ENCODE assay signal across 14 cellular contexts in genomic region chr11:75425422-75425821, GRCh38. TPM values are rescaled to one million over a fixed set of nuclear protein-coding genes. Genes with fewer than 3 reads are reported as not detected.
A peak's percentile ranks its signal among the peaks of the same experiment; 100 is the strongest.
DNase-seq lines count a peak whose midpoint lies in the region; ATAC-seq, FAIRE-seq and TF ChIP-seq lines count a peak whose summit lies in the region.
"Had no signal": no experiment of that assay in that cellular context is flagged by ENCODE, and none has a peak within 500 bp of the region (broad histone marks: within the 10 kb centered on the region; RNA-seq: fewer than 3 reads in every experiment).

No MANE protein-coding gene starts in this region.

- H4K8ac ChIP-seq in mesenchymal stem cell (ENCODE audit: low read length): no peak overlapping the region

- peak overlapping the region in 1 of 2 experiments; percentile 15 for H3K4ac ChIP-seq in mesenchymal stem cell (ENCODE audit: low read depth in 1 of 2, low read length in 2 of 2)

- peaks cover 9% of the 10 kb centered on the region for H3K79me1 ChIP-seq in mesenchymal stem cell (replicated peaks; ENCODE audit: low read length, poor library complexity, severe bottlenecking)

- RAD21 ChIA-PET in HCT116 (lab: Charles Lee; ENCODE audit: low non-redundant PET in 1 of 2, low total read pairs in 2 of 2, uncharacterized antibody in 2 of 2, unreplicated experiment in 2 of 2): no interaction called here

- no peaks in the 10 kb centered on the region for H4K20me1 ChIP-seq in HCT116 (ENCODE audit: insufficient read depth)
- H4K20me1 ChIP-seq in K562 (replicated peaks; ENCODE audit: control insufficient read depth, insufficient read depth, low read length): peaks cover 10% of the 10 kb centered on the region; the same call in 1 of the 2 replicates

- H3K4me1 ChIP-seq in BE2C (peaks cover 3% of the 10 kb centered on the region; the same call in 1 of the 2 replicates), HCT116 (ENCODE audit: control insufficient read depth in 1 of 2, insufficient read depth in 2 of 2, low read length in 2 of 2) (peaks cover 0 to 7% of the 10 kb centered on the region in 2 experiments; a peak in 1 of 4 replicates), K562 (replicated peaks in 1 of 2; ENCODE audit: control insufficient read depth in 2 of 2, insufficient read depth in 2 of 2, low read length in 2 of 2) (peaks cover 29 to 30% of the 10 kb centered on the region in 2 experiments; a peak in 4 of 5 replicates), mesenchymal stem cell (ENCODE audit: control insufficient read depth, insufficient read depth, low read depth, low read length) (peaks cover 12% of the 10 kb centered on the region)

- no peak overlapping the region for H2AK5ac ChIP-seq in mesenchymal stem cell (ENCODE audit: low read length, severe bottlenecking)

- TF ChIP-seq CTCF in BE2C (IDR thresholded peaks at IDR 0.05; ENCODE audit: low read depth, low read length) (peak; percentile 51), HCT116 (IDR thresholded peaks at IDR 0.05 in 2 of 3, conservative IDR thresholded peaks at IDR 0.05 in 1 of 3; ENCODE audit: borderline replicate concordance in 1 of 3, insufficient read depth in 1 of 3, low read depth in 2 of 3, low read length in 2 of 3) (peak; percentile 24 to 61 (median 60); a peak in 5 of 6 replicates), K562 (IDR thresholded peaks at IDR 0.05 in 2 of 3, conservative IDR thresholded peaks at IDR 0.05 in 1 of 3; ENCODE audit: insufficient read depth in 2 of 3, low read depth in 1 of 3, low read length in 3 of 3) (peak; percentile 50 to 59 (median 56); a peak in 4 of 6 replicates)

- H3K9me3 Mint-ChIP-seq in stimulated activated memory B cell treated with anti-CD40 and anti-IgM and Interleukin-4, amounts not matched to agents 10 μg/mL and 1 μg/mL and 100 μg/mL, for 72 hours: no peaks in the 10 kb centered on the region

- WGBS in K562 (ENCODE audit: insufficient coverage, low coverage, missing lambda C conversion rate): 73% methylated on average over 11 of the region's 29 CpGs
- 56% methylated on average over 28 of the region's 29 CpGs for WGBS in mesenchymal stem cell

- BruUV-seq in HCT116 (replicated peaks; lab: Mats Ljungman, UMichigan) (no TSS peak), K562 (replicated peaks; lab: Mats Ljungman, UMichigan) (no TSS peak)

- no peak overlapping the region for H2BK5ac ChIP-seq in mesenchymal stem cell (ENCODE audit: low read depth, low read length, poor library complexity, severe bottlenecking)

- H3K4me2 ChIP-seq in HCT116 (ENCODE audit: low read length): no peak overlapping the region
- no peak overlapping the region for H3K4me2 ChIP-seq in K562 (ENCODE audit: insufficient read depth, low read length)
- no peak overlapping the region for H3K4me2 ChIP-seq in mesenchymal stem cell (ENCODE audit: low read length, poor library complexity, severe bottlenecking)

- in situ Hi-C loops in K562 (cut with MboI): loop anchor here (25.0 kb wide), 1 partner anchor 437 kb away; no protein-coding TSS in a partner anchor

- H3K27me3 Mint-ChIP-seq in stimulated activated memory B cell treated with anti-CD40 and anti-IgM and Interleukin-4, amounts not matched to agents 10 μg/mL and 1 μg/mL and 100 μg/mL, for 72 hours: peaks cover 27% of the 10 kb centered on the region

- peak overlapping the region in 1 of 2 experiments; percentile 38 for H2BK12ac ChIP-seq in mesenchymal stem cell (ENCODE audit: low read length in 2 of 2)

- no peak for TF ChIP-seq EP300 in K562 (IDR thresholded peaks at IDR 0.05; ENCODE audit: low read length)

- TF ChIP-seq POLR2A in HCT116 (IDR thresholded peaks at IDR 0.05; ENCODE audit: borderline replicate concordance, extremely low read depth, insufficient read depth, insufficient read length) (no peak), K562 (conservative IDR thresholded peaks at IDR 0.05) (no peak)

- ATAC-seq in HCT116 (peak; percentile 53), K562 (peak; percentile 29; the same call in 1 of the 3 replicates)
- ATAC-seq in stimulated activated memory B cell treated with anti-CD40 and anti-IgM and Interleukin-4, amounts not matched to agents 10 μg/mL and 1 μg/mL and 100 μg/mL, for 72 hours: no peak
- ATAC-seq: lower lobe of right lung had no signal

- no peak overlapping the region for H3K23ac ChIP-seq in mesenchymal stem cell (ENCODE audit: low read length in 2 of 2)

- no peaks in the 10 kb centered on the region for H3K9me2 ChIP-seq in HCT116 (ENCODE audit: insufficient read depth)

- no peak overlapping the region for H2BK120ac ChIP-seq in mesenchymal stem cell (ENCODE audit: low read depth, low read length)

- no peak; the same call in 1 of the 2 replicates for TF ChIP-seq RAD21 in HCT116 (IDR thresholded peaks at IDR 0.05; ENCODE audit: low read depth)
- TF ChIP-seq RAD21 in K562 (CRISPR knock-in tag; conservative IDR thresholded peaks at IDR 0.05 in 1 of 2, IDR thresholded peaks at IDR 0.05 in 1 of 2): peak in 1 of 2 experiments; percentile 23; a peak in 2 of 4 replicates

- intact Hi-C loops in HCT116 (cut with micrococcal nuclease): no loop called here
- intact Hi-C loops in K562 (cut with micrococcal nuclease): no loop called here

- H3K36me3 ChIP-seq in BE2C (peaks cover 11% of the 10 kb centered on the region), HCT116 (ENCODE audit: control insufficient read depth in 1 of 2, insufficient read depth in 2 of 2, low read length in 2 of 2) (peaks cover 0 to 8% of the 10 kb centered on the region in 2 experiments; a peak in 3 of 4 replicates), K562 (ENCODE audit: control insufficient read depth, insufficient read depth, low read length) (0 out of 3 replicates have a peak, but pooled peaks cover 7% of the 10 kb centered on the region), mesenchymal stem cell (ENCODE audit: control insufficient read depth in 1 of 2, insufficient read depth in 2 of 2, low read depth in 1 of 2, low read length in 2 of 2) (peaks cover 27 to 35% of the 10 kb centered on the region in 2 experiments)

- no peak overlapping the region for H3K18ac ChIP-seq in mesenchymal stem cell (ENCODE audit: low read depth in 1 of 2, low read length in 2 of 2)

- peaks cover 5% of the 10 kb centered on the region for H3K9me1 ChIP-seq in K562 (ENCODE audit: control insufficient read depth, insufficient read depth, low read length)

- peak; percentile 42 for FAIRE-seq in K562 (lab: Jason Lieb, UNC)
- FAIRE-seq: frontal cortex had no signal

- POLR2A ChIA-PET in HCT116 (lab: Charles Lee): interaction anchor here (0.9 to 1.0 kb wide), 2 partner anchors 10 to 18 kb away, joined by 3 to 4 read pairs; no protein-coding TSS in a partner anchor
- POLR2A ChIA-PET in K562 (lab: Yijun Ruan, JAX): interaction anchor here (1.5 to 1.6 kb wide), 2 partner anchors 22 to 25 kb away, joined by 3 to 9 read pairs; no protein-coding TSS in a partner anchor

- H3K9me3 ChIP-seq in BE2C: peaks cover 4% of the 10 kb centered on the region
- H3K9me3 ChIP-seq in HCT116 (ENCODE audit: control insufficient read depth in 1 of 2, insufficient read depth in 1 of 2, low read depth in 1 of 2, low read length in 2 of 2): no peaks in the 10 kb centered on the region
- no peaks in the 10 kb centered on the region for H3K9me3 ChIP-seq in K562 (replicated peaks; ENCODE audit: control insufficient read depth, insufficient read depth, low read depth, low read length)
- peaks cover 4% of the 10 kb centered on the region for H3K9me3 ChIP-seq in mesenchymal stem cell (ENCODE audit: control insufficient read depth, low read length)
- H3K9me3 ChIP-seq: lower lobe of right lung had no signal

- DNase-seq in BE2C (no peak), HCT116 (ENCODE audit: low read depth, low spot score) (no peak), K562 (ENCODE audit: extremely low read depth in 1 of 4, low spot score in 3 of 4) (peak; percentile 36 to 59 (median 57)), mesenchymal stem cell (no peak), midbrain (lab: John Stamatoyannopoulos, UW) (no peak), NCI-H1048 (lab: John Stamatoyannopoulos, UW) (no peak), NCI-H748 (lab: John Stamatoyannopoulos, UW; ENCODE audit: unreplicated experiment) (no peak)
- DNase-seq: activated T-cell treated with anti-CD3 and anti-CD28 coated beads, Interleukin-2, amount 50 U/mL, for 1 hour; CD4-positive, alpha-beta memory T cell; lower lobe of right lung; NCI-H2081 treated with DMSO at 0.1 percent for 48 hours had no signal

- H3K27me3 ChIP-seq in BE2C: peaks cover 16% of the 10 kb centered on the region
- H3K27me3 ChIP-seq in HCT116 (ENCODE audit: insufficient read depth, low read length): no peaks in the 10 kb centered on the region
- no peaks in the 10 kb centered on the region for H3K27me3 ChIP-seq in K562 (ENCODE audit: control insufficient read depth in 2 of 2, insufficient read depth in 2 of 2, low read length in 2 of 2)
- peaks cover 12 to 15% of the 10 kb centered on the region in 2 experiments for H3K27me3 ChIP-seq in mesenchymal stem cell (ENCODE audit: control insufficient read depth in 1 of 2, insufficient read depth in 1 of 2, low read length in 2 of 2)

- no peak overlapping the region for H2BK15ac ChIP-seq in mesenchymal stem cell (ENCODE audit: low read depth, poor library complexity, severe bottlenecking)

- H3K9ac ChIP-seq in HCT116 (ENCODE audit: low read length) (no peak overlapping the region), K562 (ENCODE audit: insufficient read depth in 1 of 2, low read depth in 2 of 2, low read length in 2 of 2) (no peak overlapping the region), mesenchymal stem cell (ENCODE audit: low read length) (no peak overlapping the region)

- H3K4me3 Mint-ChIP-seq in stimulated activated memory B cell treated with anti-CD40 and anti-IgM and Interleukin-4, amounts not matched to agents 10 μg/mL and 1 μg/mL and 100 μg/mL, for 72 hours: no peak overlapping the region
- H3K4me3 Mint-ChIP-seq: CD4-positive, alpha-beta memory T cell; IgD-negative memory B cell had no signal

- CTCF ChIA-PET in HCT116 (lab: Charles Lee): interaction anchor here (0.8 to 1.6 kb wide), 8 partner anchors 10 to 155 kb away, joined by 3 to 6 read pairs (median 4); no protein-coding TSS in a partner anchor
- CTCF ChIA-PET in K562 (lab: Yijun Ruan, JAX; ENCODE audit: low intra/inter-chr PET ratio): interaction anchor here (0.7 kb wide), 1 partner anchor 145 kb away, joined by 7 read pairs; no protein-coding TSS in a partner anchor

- H3K4me1 Mint-ChIP-seq in stimulated activated memory B cell treated with anti-CD40 and anti-IgM and Interleukin-4, amounts not matched to agents 10 μg/mL and 1 μg/mL and 100 μg/mL, for 72 hours: peaks cover 10% of the 10 kb centered on the region

- H3K14ac ChIP-seq in mesenchymal stem cell (ENCODE audit: low read length in 2 of 2): no peak overlapping the region

- no peaks in the 10 kb centered on the region for H3K79me2 ChIP-seq in HCT116 (ENCODE audit: insufficient read depth, low read length)
- H3K79me2 ChIP-seq in K562 (ENCODE audit: control insufficient read depth, insufficient read depth, low read length): no peaks in the 10 kb centered on the region

- peaks cover 13% of the 10 kb centered on the region for H3K36me3 Mint-ChIP-seq in stimulated activated memory B cell treated with anti-CD40 and anti-IgM and Interleukin-4, amounts not matched to agents 10 μg/mL and 1 μg/mL and 100 μg/mL, for 72 hours

- H3K4me3 ChIP-seq in BE2C (ENCODE audit: low read depth, low read length): no peak overlapping the region
- no peak overlapping the region for H3K4me3 ChIP-seq in HCT116 (replicated peaks in 1 of 2; ENCODE audit: low read depth in 1 of 2, low read length in 2 of 2)
- no peak overlapping the region for H3K4me3 ChIP-seq in K562
- H3K4me3 ChIP-seq in mesenchymal stem cell (ENCODE audit: insufficient read depth in 1 of 2, low read depth in 1 of 2, low read length in 2 of 2): no peak overlapping the region
- H3K4me3 ChIP-seq: lower lobe of right lung had no signal

- no peak overlapping the region for H3K27ac Mint-ChIP-seq in stimulated activated memory B cell treated with anti-CD40 and anti-IgM and Interleukin-4, amounts not matched to agents 10 μg/mL and 1 μg/mL and 100 μg/mL, for 72 hours
- H3K27ac Mint-ChIP-seq: CD4-positive, alpha-beta memory T cell had no signal

- H2AFZ ChIP-seq in HCT116 (ENCODE audit: low read depth, low read length, poor library complexity, severe bottlenecking): no peak overlapping the region
- H2AFZ ChIP-seq in K562 (ENCODE audit: low read depth, low read length): no peak overlapping the region
- no peak overlapping the region for H2AFZ ChIP-seq in mesenchymal stem cell (ENCODE audit: low read depth, low read length)

- peak overlapping the region; percentile 53 for H4K91ac ChIP-seq in mesenchymal stem cell (ENCODE audit: low read length)

- H3K27ac ChIP-seq in HCT116 (ENCODE audit: low read depth, low read length): no peak overlapping the region
- no peak overlapping the region for H3K27ac ChIP-seq in K562 (ENCODE audit: extremely low read depth, low read depth, low read length)
- no peak overlapping the region for H3K27ac ChIP-seq in mesenchymal stem cell (ENCODE audit: low read length, poor library complexity, severe bottlenecking)
- H3K27ac ChIP-seq: lower lobe of right lung had no signal

RNA-seq across cellular contexts. Expression of gene KLHL35, which starts 7.6 kb away (rescaled TPM):
- 1.9 TPM for polyA plus RNA-seq in BE2C (2012; ENCODE audit: insufficient read depth, insufficient read length, low read depth)
- total RNA-seq in HCT116 (2021; ENCODE audit: unreplicated experiment): 1.7 TPM
- 2.9 and 4.4 TPM in 2 replicates for polyA plus RNA-seq in HCT116 (2012)
- total RNA-seq in K562 (2011; cell fraction: chromatin; rRNA removed; ENCODE audit: low replicate concordance): not detected in 2 replicates
- not detected in 2 replicates for total RNA-seq in K562 (2011; cell fraction: nucleolus; rRNA removed)
- not detected in 2 replicates for total RNA-seq in K562 (2011; cell fraction: nucleoplasm; rRNA removed)
- total RNA-seq in K562 (2014; rRNA removed): not detected in 2 replicates
- not detected in 2 replicates for total RNA-seq in K562 (2014; rRNA removed; fragmentation: Illumina TruSeq; extraction: Trizol)
- not detected in 2 replicates for total RNA-seq in K562 (2015; rRNA removed; fragmentation: Illumina TruSeq; extraction: Trizol)
- total RNA-seq in K562 (2021): not detected in 2 replicates
- not detected in 2 replicates for polyA plus RNA-seq in K562 (2011; rRNA removed)
- polyA plus RNA-seq in K562 (2011; cell fraction: cytosol; rRNA removed): not detected in 2 replicates
- polyA plus RNA-seq in K562 (2011; cell fraction: nucleus; rRNA removed): not detected in 2 replicates
- 0.05 and 0.10 TPM in 2 replicates for polyA plus RNA-seq in K562 (2012)
- not detected in 2 replicates for polyA plus RNA-seq in K562 (2014; fragmentation: Illumina TruSeq; extraction: Trizol)
- polyA plus RNA-seq in K562 (2014; fragmentation: Nextera tagmentation; extraction: Ambion mirVana): not detected
- polyA plus RNA-seq in K562 (2014; rRNA removed): not detected in 2 replicates
- polyA minus RNA-seq in K562 (2011; rRNA and poly(A)+ RNA removed): not detected in 2 replicates
- 1.5 TPM in 1 of 2 replicates, not detected in the other for polyA minus RNA-seq in K562 (2011; cell fraction: cytosol; rRNA and poly(A)+ RNA removed)
- not detected in 2 replicates for polyA minus RNA-seq in K562 (2011; cell fraction: nucleus; rRNA and poly(A)+ RNA removed)
- polyA plus RNA-seq in mesenchymal stem cell (2013, experiment 1 of 2): 0.26 TPM
- 0.34 TPM for polyA plus RNA-seq in mesenchymal stem cell (2013, experiment 2 of 2)

RNA-seq across cellular contexts. Expression of gene RPS3, which starts 26.1 kb away (rescaled TPM):
- 2,133 TPM for polyA plus RNA-seq in BE2C (2012; ENCODE audit: insufficient read depth, insufficient read length, low read depth)
- 4,109 TPM for total RNA-seq in HCT116 (2021; ENCODE audit: unreplicated experiment)
- 4,885 and 4,997 TPM in 2 replicates for polyA plus RNA-seq in HCT116 (2012)
- 368 and 416 TPM in 2 replicates for total RNA-seq in K562 (2011; cell fraction: chromatin; rRNA removed; ENCODE audit: low replicate concordance)
- 577 and 735 TPM in 2 replicates for total RNA-seq in K562 (2011; cell fraction: nucleolus; rRNA removed)
- 828 and 1,575 TPM in 2 replicates for total RNA-seq in K562 (2011; cell fraction: nucleoplasm; rRNA removed)
- total RNA-seq in K562 (2014; rRNA removed): 2,700 and 3,102 TPM in 2 replicates
- 3,530 and 3,738 TPM in 2 replicates for total RNA-seq in K562 (2014; rRNA removed; fragmentation: Illumina TruSeq; extraction: Trizol)
- 3,411 and 3,679 TPM in 2 replicates for total RNA-seq in K562 (2015; rRNA removed; fragmentation: Illumina TruSeq; extraction: Trizol)
- total RNA-seq in K562 (2021): 3,592 and 3,622 TPM in 2 replicates
- polyA plus RNA-seq in K562 (2011; rRNA removed): 3,472 and 4,261 TPM in 2 replicates
- polyA plus RNA-seq in K562 (2011; cell fraction: cytosol; rRNA removed): 3,466 and 4,968 TPM in 2 replicates
- polyA plus RNA-seq in K562 (2011; cell fraction: nucleus; rRNA removed): 1,428 and 2,203 TPM in 2 replicates
- 4,980 and 5,479 TPM in 2 replicates for polyA plus RNA-seq in K562 (2012)
- 4,042 and 4,231 TPM in 2 replicates for polyA plus RNA-seq in K562 (2014; fragmentation: Illumina TruSeq; extraction: Trizol)
- polyA plus RNA-seq in K562 (2014; fragmentation: Nextera tagmentation; extraction: Ambion mirVana): 1,000 to 10,000 TPM; 5,693 to 5,771 TPM
- polyA plus RNA-seq in K562 (2014; rRNA removed): 3,097 and 3,731 TPM in 2 replicates
- polyA minus RNA-seq in K562 (2011; rRNA and poly(A)+ RNA removed): 1,903 and 2,025 TPM in 2 replicates
- polyA minus RNA-seq in K562 (2011; cell fraction: cytosol; rRNA and poly(A)+ RNA removed): 774 and 918 TPM in 2 replicates
- polyA minus RNA-seq in K562 (2011; cell fraction: nucleus; rRNA and poly(A)+ RNA removed): 197 and 395 TPM in 2 replicates
- 4,029 TPM for polyA plus RNA-seq in mesenchymal stem cell (2013, experiment 1 of 2)
- 4,151 TPM for polyA plus RNA-seq in mesenchymal stem cell (2013, experiment 2 of 2)

Comparison
In these comparisons a context has a peak if more than half of its experiments do, and no peak if none do; other contexts are left out.
1. DNase-seq: peak in K562 (4 of 4); none in BE2C (single experiment), HCT116 (single experiment), mesenchymal stem cell (single experiment), midbrain (single experiment), NCI-H1048 (single experiment) and NCI-H748 (single experiment).
2. Peak in every context shown above with its lines, with median percentiles within 50 percentile points of each other: CTCF ChIP-seq.